In the genomic region with DNA sequence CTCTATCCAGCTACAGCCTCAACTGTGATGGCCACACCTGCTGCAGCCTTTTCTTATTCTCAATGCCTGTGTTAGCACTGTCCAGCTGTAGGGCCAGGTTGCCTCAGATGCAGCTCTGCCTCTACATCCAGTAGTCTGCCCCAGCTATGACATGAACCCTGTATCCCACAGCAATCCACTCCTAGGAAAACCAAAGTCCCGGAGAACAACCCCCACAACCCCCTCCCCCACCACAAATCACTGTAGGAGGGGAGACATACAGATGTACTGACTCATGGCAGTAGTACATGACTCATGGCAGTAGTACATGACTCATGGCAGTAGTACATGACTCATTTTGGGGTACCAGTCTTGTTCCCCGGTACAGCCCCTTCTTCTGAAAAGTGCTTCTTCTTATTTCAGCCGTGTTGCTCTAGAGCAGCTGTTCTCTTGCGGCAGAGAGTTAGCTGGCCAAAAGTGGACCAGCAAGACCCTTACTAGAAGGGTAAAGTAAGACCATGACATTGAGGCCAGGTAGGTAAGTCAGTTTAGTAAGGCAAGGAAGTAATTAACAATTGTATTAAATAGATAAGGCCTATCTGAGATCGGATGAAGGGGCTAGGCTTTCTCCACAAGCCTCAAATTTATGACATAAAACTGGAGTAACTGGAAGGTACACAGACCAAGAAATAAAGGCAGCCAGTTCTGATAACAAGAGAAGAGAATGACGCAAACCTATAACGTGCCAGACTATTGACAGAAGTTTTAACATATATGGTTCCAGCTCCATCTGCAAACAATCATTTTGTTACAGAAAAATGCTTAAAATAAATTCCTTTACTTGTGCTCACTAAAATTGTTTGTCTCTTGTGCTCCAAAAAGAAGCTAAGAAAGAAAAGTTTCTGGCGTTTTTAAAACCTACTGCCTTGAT, we compare ENCODE assay signal across 9 cellular contexts.
A peak's percentile ranks its signal among the peaks of the same experiment; 100 is the strongest.
DNase-seq lines count a peak whose midpoint lies in the region; ATAC-seq, FAIRE-seq and TF ChIP-seq lines count a peak whose summit lies in the region.
"Had no signal": no experiment of that assay in that cellular context is flagged by ENCODE, and none has a peak within 500 bp of the region (broad histone marks: within the 10 kb centered on the region; RNA-seq: fewer than 3 reads in every experiment).

No MANE protein-coding gene starts in this region.

- peaks cover 2% of the 10 kb centered on the region for H3K4me1 Mint-ChIP-seq in activated naive CD8-positive, alpha-beta T cell treated with anti-CD3 and anti-CD28 coated beads for 36 hours
- peaks cover 0 to 3% of the 10 kb centered on the region in 2 experiments; a peak in 1 of 4 replicates for H3K4me1 Mint-ChIP-seq in H9

- H3K56ac ChIP-seq in H9 (ENCODE audit: insufficient read length, low read depth, low read length) = no peak overlapping the region

- H3K27ac ChIP-seq in lower lobe of right lung (no peak overlapping the region), H9 (ENCODE audit: insufficient read length, low read depth, low read length) (no peak overlapping the region)

- H3K79me2 ChIP-seq in H9 (ENCODE audit: insufficient read depth, low read length) = no peaks in the 10 kb centered on the region

- no peak overlapping the region for H4K8ac ChIP-seq in H9 (replicated peaks; ENCODE audit: insufficient read length, low read depth, low read length)

- H3K23ac ChIP-seq in H9 (ENCODE audit: insufficient read length, low read depth, low read length) = no peak overlapping the region

- no peaks in the 10 kb centered on the region for H3K4me1 ChIP-seq in lower lobe of right lung
- no peaks in the 10 kb centered on the region for H3K4me1 ChIP-seq in H9 (ENCODE audit: insufficient read depth, low read length)

- TF ChIP-seq CTCF in lower lobe of right lung (IDR thresholded peaks at IDR 0.05) = no peak
- no peak for TF ChIP-seq CTCF in H9 (conservative IDR thresholded peaks at IDR 0.05)

- no peaks in the 10 kb centered on the region for H3K36me3 ChIP-seq in lower lobe of right lung

- no peak overlapping the region for H2AK5ac ChIP-seq in H9 (ENCODE audit: insufficient read length, low read length)

- no peaks in the 10 kb centered on the region for H3K36me3 Mint-ChIP-seq in activated naive CD4-positive, alpha-beta T cell treated with anti-CD3 and anti-CD28 coated beads, Interleukin-2, amount 50 U/mL, for 72 hours
- H3K36me3 Mint-ChIP-seq in activated naive CD8-positive, alpha-beta T cell treated with anti-CD3 and anti-CD28 coated beads for 36 hours = no peaks in the 10 kb centered on the region
- peaks cover 0 to 5% (median 2%) of the 10 kb centered on the region in 3 experiments; a peak in 3 of 7 replicates for H3K36me3 Mint-ChIP-seq in H9 (ENCODE audit: insufficient read depth in 1 of 3, low read depth in 3 of 3)

- H3K27ac Mint-ChIP-seq in activated naive CD4-positive, alpha-beta T cell treated with anti-CD3 and anti-CD28 coated beads, Interleukin-2, amount 50 U/mL, for 72 hours = no peak overlapping the region
- no peak overlapping the region for H3K27ac Mint-ChIP-seq in activated naive CD8-positive, alpha-beta T cell treated with anti-CD3 and anti-CD28 coated beads for 36 hours
- peak overlapping the region in 1 of 3 experiments; percentile 63; a peak in 1 of 7 replicates for H3K27ac Mint-ChIP-seq in H9

- H3K9me3 ChIP-seq in lower lobe of right lung (no peaks in the 10 kb centered on the region), H9 (ENCODE audit: control insufficient read depth, low read depth, low read length) (no peaks in the 10 kb centered on the region)

- no peak overlapping the region for H2BK15ac ChIP-seq in H9 (ENCODE audit: low read depth, low read length)

- intact Hi-C loops in lower lobe of right lung (cut with DNase I) = no loop called here

- FAIRE-seq in urothelium cell line (lab: Jason Lieb, UNC) = peak; percentile 71
- FAIRE-seq: endometrium had no signal

- H3T11ph ChIP-seq in H9 (ENCODE audit: low read length) = no peak overlapping the region

- H3K4ac ChIP-seq in H9 (ENCODE audit: low read depth, low read length) = no peak overlapping the region

- H3K23me2 ChIP-seq in H9 (ENCODE audit: insufficient read length, low read depth, low read length, poor library complexity, severe bottlenecking) = no peaks in the 10 kb centered on the region

- no peak overlapping the region for H2BK20ac ChIP-seq in H9 (ENCODE audit: low read depth, low read length, poor library complexity, severe bottlenecking)

- H3K14ac ChIP-seq in H9 (ENCODE audit: insufficient read depth, low read length) = no peak overlapping the region

- H4K91ac ChIP-seq in H9 (ENCODE audit: insufficient read length, low read depth, low read length) = no peak overlapping the region

- H3K4me3 ChIP-seq in lower lobe of right lung = no peak overlapping the region

- H3K27me3 ChIP-seq in lower lobe of right lung (ENCODE audit: low read depth) (no peaks in the 10 kb centered on the region), H9 (ENCODE audit: insufficient read depth, low read length) (no peaks in the 10 kb centered on the region)

- peaks cover 6 to 14% of the 10 kb centered on the region in 2 donors for H3K9me3 Mint-ChIP-seq in activated naive CD4-positive, alpha-beta T cell treated with anti-CD3 and anti-CD28 coated beads, Interleukin-2, amount 50 U/mL, for 72 hours
- H3K9me3 Mint-ChIP-seq in activated naive CD8-positive, alpha-beta T cell treated with anti-CD3 and anti-CD28 coated beads for 36 hours = peaks cover 3% of the 10 kb centered on the region
- H3K9me3 Mint-ChIP-seq in H9 = peaks cover 0 to 4% of the 10 kb centered on the region in 2 experiments; a peak in 3 of 5 replicates

- peak; percentile 67 to 84 for ATAC-seq in activated naive CD4-positive, alpha-beta T cell treated with anti-CD3 and anti-CD28 coated beads, Interleukin-2, amount 50 U/mL, for 72 hours
- ATAC-seq in HG03045 (IDR thresholded peaks at IDR 0.05; ENCODE audit: unreplicated experiment) (peak; percentile 89), lower lobe of right lung (no peak)

- no peak overlapping the region for H3K4me2 ChIP-seq in H9 (ENCODE audit: insufficient read depth, insufficient read length, low read length)

- no peak overlapping the region for H4K5ac ChIP-seq in H9 (ENCODE audit: insufficient read length, low read depth, low read length)

- no peak overlapping the region for H3K18ac ChIP-seq in H9 (ENCODE audit: insufficient read length, low read depth, low read length)

- no peak overlapping the region for H3K9ac ChIP-seq in H9 (ENCODE audit: extremely low read depth, insufficient read length, low read length)

- no peak overlapping the region for H3K4me3 Mint-ChIP-seq in activated naive CD8-positive, alpha-beta T cell treated with anti-CD3 and anti-CD28 coated beads for 36 hours
- no peak overlapping the region for H3K4me3 Mint-ChIP-seq in H9

- H2BK120ac ChIP-seq in H9 (ENCODE audit: low read depth, low read length, poor library complexity, severe bottlenecking) = no peak overlapping the region

- H2AFZ ChIP-seq in H9 (ENCODE audit: low read length) = no peak overlapping the region

- DNase-seq in activated naive CD4-positive, alpha-beta T cell treated with anti-CD3 and anti-CD28 coated beads, Interleukin-2, amount 50 U/mL, for 72 hours (ENCODE audit: low spot score in 2 of 2) = no peak
- no peak for DNase-seq in activated naive CD4-positive, alpha-beta T cell treated with anti-CD3 and anti-CD28 coated beads, Interleukin-2, amount 50 U/mL, for 16 hours
- DNase-seq in activated naive CD8-positive, alpha-beta T cell treated with anti-CD3 and anti-CD28 coated beads for 36 hours = peak; percentile 4
- DNase-seq in urothelium cell line (ENCODE audit: low spot score) (peak; percentile 40), lower lobe of right lung (no peak), H9 (no peak)
- DNase-seq in stimulated activated CD4-positive, alpha-beta T cell treated with anti-CD3 and anti-CD28 coated beads, Interleukin-2, amount 100 ng/mL, for 24 hours = no peak

- no CpG with 5 or more reads among the region's 8 CpGs for WGBS in H9 (ENCODE audit: extremely low coverage, insufficient read length, low lambda C conversion rate)

- no peaks in the 10 kb centered on the region for H3K27me3 Mint-ChIP-seq in activated naive CD8-positive, alpha-beta T cell treated with anti-CD3 and anti-CD28 coated beads for 36 hours
- H3K27me3 Mint-ChIP-seq in H9 (ENCODE audit: low read depth) = no peaks in the 10 kb centered on the region

- H3K79me1 ChIP-seq in H9 (ENCODE audit: insufficient read depth, low read depth, low read length, poor library complexity, severe bottlenecking) = no peaks in the 10 kb centered on the region

- H4K20me1 ChIP-seq in H9 (ENCODE audit: control insufficient read depth, insufficient read depth, insufficient read length) = no peaks in the 10 kb centered on the region

- H2BK12ac ChIP-seq in H9 (ENCODE audit: insufficient read length, low read depth, low read length) = no peak overlapping the region

- no peak overlapping the region for H2BK5ac ChIP-seq in H9 (ENCODE audit: insufficient read length, low read length)

Comparison
In these comparisons a context has a peak if more than half of its experiments do, and no peak if none do; other contexts are left out.
1. ATAC-seq: peak in activated naive CD4-positive, alpha-beta T cell treated with anti-CD3 and anti-CD28 coated beads, Interleukin-2, amount 50 U/mL, for 72 hours (2 of 2) and HG03045 (single experiment); none in lower lobe of right lung (0 of 2).
2. DNase-seq: peak in activated naive CD8-positive, alpha-beta T cell treated with anti-CD3 and anti-CD28 coated beads for 36 hours (single experiment) and urothelium cell line (single experiment); none in activated naive CD4-positive, alpha-beta T cell treated with anti-CD3 and anti-CD28 coated beads, Interleukin-2, amount 50 U/mL, for 72 hours (0 of 2), activated naive CD4-positive, alpha-beta T cell treated with anti-CD3 and anti-CD28 coated beads, Interleukin-2, amount 50 U/mL, for 16 hours (single experiment), lower lobe of right lung (single experiment), H9 (single experiment) and stimulated activated CD4-positive, alpha-beta T cell treated with anti-CD3 and anti-CD28 coated beads, Interleukin-2, amount 100 ng/mL, for 24 hours (0 of 2).